9 cellular contexts compared by ENCODE assay signal in genomic region chr2:216491757-216492635, GRCh38. TPM values are rescaled to one million over a fixed set of nuclear protein-coding genes. Genes with fewer than 3 reads are reported as not detected.
DNase-seq lines count a peak whose midpoint lies in the region; ATAC-seq, FAIRE-seq and TF ChIP-seq lines count a peak whose summit lies in the region.
"Had no signal": no experiment of that assay in that cellular context is flagged by ENCODE, and none has a peak within 500 bp of the region (broad histone marks: within the 10 kb centered on the region; RNA-seq: fewer than 3 reads in every experiment).

No MANE protein-coding gene starts in this region.

- H3K27me3 ChIP-seq in smooth muscle cell (ENCODE audit: low read depth): no peaks in the 10 kb centered on the region
- no peaks in the 10 kb centered on the region for H3K27me3 ChIP-seq in H7 (ENCODE audit: control insufficient read depth, insufficient read depth, low read length)
- H3K27me3 ChIP-seq: esophagus squamous epithelium had no signal

- H2AFZ ChIP-seq in smooth muscle cell (ENCODE audit: low read depth): no peak overlapping the region

- H3F3A ChIP-seq in smooth muscle cell (ENCODE audit: low read depth): peaks cover 3% of the 10 kb centered on the region

- H3K4me3 ChIP-seq in smooth muscle cell: no peak overlapping the region
- no peak overlapping the region for H3K4me3 ChIP-seq in H7 (ENCODE audit: insufficient read depth, low read depth, low read length)
- H3K4me3 ChIP-seq: esophagus squamous epithelium had no signal

- no peaks in the 10 kb centered on the region for H4K20me1 ChIP-seq in smooth muscle cell (ENCODE audit: low read depth)

- TF ChIP-seq CTCF in smooth muscle cell (IDR thresholded peaks at IDR 0.05; ENCODE audit: borderline replicate concordance, insufficient read depth, poor library complexity, severe bottlenecking): no peak

- DNase-seq in NOMO-1 treated with dmso at 0.1 percent for 144 hours (lab: John Stamatoyannopoulos, UW; ENCODE audit: unreplicated experiment): peak; percentile 44
- DNase-seq in smooth muscle cell (lab: John Stamatoyannopoulos, UW; ENCODE audit: unreplicated experiment): no peak
- DNase-seq in RCC 7860 (ENCODE audit: low spot score): no peak
- no peak for DNase-seq in H7
- DNase-seq in NCI-H1092 (lab: John Stamatoyannopoulos, UW): no peak
- DNase-seq: activated CD8-positive, alpha-beta T cell treated with anti-CD3 and anti-CD28 coated beads, Interleukin-2, amount 10 ng/mL, durations not matched to agents 7 days and 5 days; esophagus squamous epithelium had no signal

- peaks cover 15% of the 10 kb centered on the region for H3K4me1 ChIP-seq in smooth muscle cell (ENCODE audit: low read depth)

- no peak overlapping the region for H3K9ac ChIP-seq in smooth muscle cell (ENCODE audit: low read depth)

- H3K79me2 ChIP-seq in smooth muscle cell (ENCODE audit: low read depth): no peaks in the 10 kb centered on the region

- H3K36me3 ChIP-seq in smooth muscle cell (ENCODE audit: low read depth): no peaks in the 10 kb centered on the region
- H3K36me3 ChIP-seq in H7 (replicated peaks; ENCODE audit: control insufficient read depth, insufficient read depth, low read length): no peaks in the 10 kb centered on the region
- H3K36me3 ChIP-seq: esophagus squamous epithelium had no signal

- WGBS in smooth muscle cell (ENCODE audit: low lambda C conversion rate): 78% methylated on average over 10 of the region's 10 CpGs

- peak overlapping the region; percentile 43 for H3K27ac ChIP-seq in smooth muscle cell (ENCODE audit: low read depth)
- H3K27ac ChIP-seq: esophagus squamous epithelium had no signal

- peak overlapping the region; percentile 30 for H3K4me2 ChIP-seq in smooth muscle cell

- H3K9me3 ChIP-seq in smooth muscle cell (replicated peaks; ENCODE audit: low read depth): no peaks in the 10 kb centered on the region
- H3K9me3 ChIP-seq: esophagus squamous epithelium had no signal

- no peak for FAIRE-seq in RCC 7860 (lab: Jason Lieb, UNC)

- ATAC-seq in GM19043 (IDR thresholded peaks at IDR 0.05; ENCODE audit: low read depth, unreplicated experiment): peak; percentile 55
- ATAC-seq in HG02973 (IDR thresholded peaks at IDR 0.05; ENCODE audit: unreplicated experiment): peak; percentile 86
- ATAC-seq: activated CD8-positive, alpha-beta T cell treated with anti-CD3 and anti-CD28 coated beads, Interleukin-2, amount 10 ng/mL, durations not matched to agents 7 days and 5 days had no signal

RNA-seq across cellular contexts. Expression of gene RPL37A, which starts 6.6 kb away (rescaled TPM):
- total RNA-seq in smooth muscle cell: 1,503 and 1,842 TPM in 2 replicates
- 1,221 and 1,404 TPM in 2 replicates for polyA plus RNA-seq in smooth muscle cell
- total RNA-seq in H7 (2014; rRNA removed; shearing (Covaris generic)): 3,026 and 3,219 TPM in 2 replicates
